In genomic region chr2:174775586-174775985, GRCh38 we compare ENCODE assay signal across 16 cellular contexts. TPM values are rescaled to one million over a fixed set of nuclear protein-coding genes. Genes with fewer than 3 reads are reported as not detected.
DNase-seq lines count a peak whose midpoint lies in the region; ATAC-seq and TF ChIP-seq lines count a peak whose summit lies in the region.
"Had no signal": no experiment of that assay in that cellular context is flagged by ENCODE, and none has a peak within 500 bp of the region (broad histone marks: within the 10 kb centered on the region; RNA-seq: fewer than 3 reads in every experiment).

No MANE protein-coding gene starts in this region.

- H3K4me3 ChIP-seq in mesendoderm (ENCODE audit: low read length): no peak overlapping the region
- H3K4me3 ChIP-seq: thoracic aorta had no signal

- no peak for DNase-seq in CD4-positive, alpha-beta T cell
- DNase-seq in HPDE6-E6E7 (ENCODE audit: extremely low spot score) (peak; percentile 32), mesendoderm (peak; percentile 80), GM10248 (ENCODE audit: extremely low spot score) (no peak), mucosa of gallbladder (ENCODE audit: low spot score) (no peak)
- no peak for DNase-seq in central memory CD8-positive, alpha-beta T cell (ENCODE audit: low spot score in 2 of 2)
- no peak for DNase-seq in activated T-cell treated with anti-CD3 and anti-CD28 coated beads, Interleukin-2, amount 50 U/mL, for 72 hours
- DNase-seq: activated effector memory CD4-positive, alpha-beta T cell treated with Interleukin-2 at 50 U/mL for 16 hours; kidney glomerular epithelial cell; NCI-H774; stimulated activated CD4-positive, alpha-beta T cell treated with anti-CD3 and anti-CD28 coated beads, Interleukin-4, amount 100 ng/mL, for 1 hour; WERI-Rb-1 had no signal

- H2BK15ac ChIP-seq in mesendoderm (replicated peaks; ENCODE audit: low read depth): no peak overlapping the region

- no peak overlapping the region for H4K5ac ChIP-seq in mesendoderm (ENCODE audit: low read length)

- H3K4ac ChIP-seq in mesendoderm (ENCODE audit: low read depth, low read length): no peak overlapping the region

- peak overlapping the region; percentile 1 for H3K27ac Mint-ChIP-seq in CD4-positive, alpha-beta T cell
- peak overlapping the region; percentile 16 for H3K27ac Mint-ChIP-seq in central memory CD8-positive, alpha-beta T cell (ENCODE audit: low read depth)
- H3K27ac Mint-ChIP-seq in activated T-cell treated with anti-CD3 and anti-CD28 coated beads, Interleukin-2, amount 50 U/mL, for 72 hours: no peak overlapping the region

- H3K4me1 Mint-ChIP-seq in CD4-positive, alpha-beta T cell (ENCODE audit: low read depth): peaks cover 61% of the 10 kb centered on the region
- H3K4me1 Mint-ChIP-seq in central memory CD8-positive, alpha-beta T cell: peaks cover 25% of the 10 kb centered on the region
- H3K4me1 Mint-ChIP-seq in activated T-cell treated with anti-CD3 and anti-CD28 coated beads, Interleukin-2, amount 50 U/mL, for 72 hours (ENCODE audit: low read depth): peaks cover 55% of the 10 kb centered on the region

- no peaks in the 10 kb centered on the region for H3K9me3 Mint-ChIP-seq in CD4-positive, alpha-beta T cell
- no peaks in the 10 kb centered on the region for H3K9me3 Mint-ChIP-seq in central memory CD8-positive, alpha-beta T cell
- no peaks in the 10 kb centered on the region for H3K9me3 Mint-ChIP-seq in activated T-cell treated with anti-CD3 and anti-CD28 coated beads, Interleukin-2, amount 50 U/mL, for 72 hours

- H3K79me2 ChIP-seq in mesendoderm (ENCODE audit: control insufficient read depth, insufficient read depth, low read length): no peaks in the 10 kb centered on the region
- H3K79me2 ChIP-seq: parathyroid adenoma had no signal

- H4K8ac ChIP-seq in mesendoderm (ENCODE audit: low read depth, low read length): no peak overlapping the region

- TF ChIP-seq CTCF in CD4-positive, alpha-beta T cell (IDR thresholded peaks at IDR 0.05): no peak
- no peak for TF ChIP-seq CTCF in GM10248 (IDR thresholded peaks at IDR 0.05; ENCODE audit: control extremely low read depth, extremely low read depth, low read depth, missing control alignments)

- no peak overlapping the region for H3K4me2 ChIP-seq in mesendoderm (ENCODE audit: low read length)

- H3K4me1 ChIP-seq in mesendoderm (ENCODE audit: control insufficient read depth, low read depth, low read length): peaks cover 26% of the 10 kb centered on the region

- no peaks in the 10 kb centered on the region for H3K9me3 ChIP-seq in CD4-positive, alpha-beta T cell (ENCODE audit: control insufficient read depth, low read length)
- H3K9me3 ChIP-seq: thoracic aorta had no signal

- H3K27ac ChIP-seq in CD4-positive, alpha-beta T cell (ENCODE audit: low read depth, low read length): no peak overlapping the region
- no peak overlapping the region for H3K27ac ChIP-seq in mesendoderm (ENCODE audit: low read depth, low read length)
- H3K27ac ChIP-seq: parathyroid adenoma, thoracic aorta, WERI-Rb-1 had no signal

- POLR2A ChIA-PET in CD4-positive, alpha-beta T cell (lab: Charles Lee): interaction anchor here (1.1 kb wide), 1 partner anchor 26 kb away, joined by 4 read pairs; no protein-coding TSS in a partner anchor
- POLR2A ChIA-PET in GM10248 (lab: Yijun Ruan, JAX): no interaction called here

- no peaks in the 10 kb centered on the region for H3K79me1 ChIP-seq in mesendoderm (ENCODE audit: low read length)

- no peaks in the 10 kb centered on the region for H3K36me3 ChIP-seq in mesendoderm (ENCODE audit: control insufficient read depth, insufficient read depth, low read length)
- H3K36me3 ChIP-seq: thoracic aorta, WERI-Rb-1 had no signal

- peak overlapping the region; percentile 34 for H2AK5ac ChIP-seq in mesendoderm (ENCODE audit: low read length)

- intact Hi-C loops in CD4-positive, alpha-beta T cell (cut with DNase I, micrococcal nuclease): loop anchor here in 1 of 2 experiments (10.0 kb wide), 1 partner anchor 229 kb away; the partner anchor contains the start of gene CHN1

- no CpG with 5 or more reads among the region's 5 CpGs for WGBS in mesendoderm (ENCODE audit: extremely low coverage, insufficient coverage, low lambda C conversion rate)

- H2BK5ac ChIP-seq in mesendoderm (ENCODE audit: low read length): peak overlapping the region; percentile 31

- no peak overlapping the region for H3K23ac ChIP-seq in mesendoderm (ENCODE audit: low read length)

- H3K36me3 Mint-ChIP-seq in CD4-positive, alpha-beta T cell (ENCODE audit: low read depth): no peaks in the 10 kb centered on the region
- H3K36me3 Mint-ChIP-seq in central memory CD8-positive, alpha-beta T cell (ENCODE audit: insufficient read depth): peaks cover 14% of the 10 kb centered on the region
- no peaks in the 10 kb centered on the region for H3K36me3 Mint-ChIP-seq in activated T-cell treated with anti-CD3 and anti-CD28 coated beads, Interleukin-2, amount 50 U/mL, for 72 hours (ENCODE audit: insufficient read depth in 2 of 2)

- no peaks in the 10 kb centered on the region for H3K27me3 Mint-ChIP-seq in CD4-positive, alpha-beta T cell
- no peaks in the 10 kb centered on the region for H3K27me3 Mint-ChIP-seq in central memory CD8-positive, alpha-beta T cell
- H3K27me3 Mint-ChIP-seq in activated T-cell treated with anti-CD3 and anti-CD28 coated beads, Interleukin-2, amount 50 U/mL, for 72 hours (ENCODE audit: low read depth): no peaks in the 10 kb centered on the region

- no peak for ATAC-seq in CD4-positive, alpha-beta T cell (ENCODE audit: poor library complexity)
- ATAC-seq in central memory CD8-positive, alpha-beta T cell (replicated peaks; ENCODE audit: extremely low read depth, poor library complexity, severe bottlenecking): no peak
- ATAC-seq in activated T-cell treated with anti-CD3 and anti-CD28 coated beads, Interleukin-2, amount 50 U/mL, for 72 hours (replicated peaks in 1 of 2): no peak
- ATAC-seq in GM18502 (IDR thresholded peaks at IDR 0.05; ENCODE audit: poor library complexity, unreplicated experiment): no peak
- ATAC-seq: HepG2 had no signal

- no peak overlapping the region for H3K4me3 Mint-ChIP-seq in CD4-positive, alpha-beta T cell
- H3K4me3 Mint-ChIP-seq in central memory CD8-positive, alpha-beta T cell: no peak overlapping the region
- H3K4me3 Mint-ChIP-seq in activated T-cell treated with anti-CD3 and anti-CD28 coated beads, Interleukin-2, amount 50 U/mL, for 72 hours: no peak overlapping the region

- H3K18ac ChIP-seq in mesendoderm (ENCODE audit: low read length): no peak overlapping the region

- H3K9ac ChIP-seq in mesendoderm (ENCODE audit: low read length): no peak overlapping the region
- H3K9ac ChIP-seq: parathyroid adenoma had no signal

- no peak overlapping the region for H2BK120ac ChIP-seq in mesendoderm (ENCODE audit: low read depth, low read length)

- H3K27me3 ChIP-seq in CD4-positive, alpha-beta T cell (ENCODE audit: control insufficient read depth, insufficient read depth, low read length): no peaks in the 10 kb centered on the region
- no peaks in the 10 kb centered on the region for H3K27me3 ChIP-seq in mesendoderm (ENCODE audit: insufficient read depth, low read length, poor library complexity)

- peak overlapping the region; percentile 22 for H3K56ac ChIP-seq in mesendoderm (ENCODE audit: low read length)

- CTCF ChIA-PET in CD4-positive, alpha-beta T cell (lab: Charles Lee): interaction anchor here (1.3 to 1.8 kb wide), 2 partner anchors 18 to 27 kb away, joined by 3 to 7 read pairs; no protein-coding TSS in a partner anchor
- CTCF ChIA-PET in GM10248 (lab: Yijun Ruan, JAX): interaction anchor here (0.7 to 3.7 kb wide), 5 partner anchors 11 to 76 kb away, joined by 3 to 12 read pairs (median 3); partner anchors contain the start of gene CHRNA1

RNA-seq across cellular contexts. Expression of gene CHRNA1, which starts 11.3 kb away (rescaled TPM):
- total RNA-seq in CD4-positive, alpha-beta T cell: under 1 TPM; 0.17 to 0.19 TPM
- 5.7 TPM for polyA plus RNA-seq in mesendoderm (2013, experiment 1 of 2)
- 5.2 TPM for polyA plus RNA-seq in mesendoderm (2013, experiment 2 of 2)
- not detected for total RNA-seq in activated T-cell treated with anti-CD3 and anti-CD28 coated beads, Interleukin-2, amount 50 U/mL, for 72 hours
- total RNA-seq in mucosa of gallbladder: not detected
- total RNA-seq: HepG2 had no signal
- polyA plus RNA-seq: HepG2 had no signal

Comparison
In these comparisons a context has a peak if more than half of its experiments do, and no peak if none do; other contexts are left out.
1. DNase-seq: peak in HPDE6-E6E7 (single experiment) and mesendoderm (single experiment); none in CD4-positive, alpha-beta T cell (0 of 10), central memory CD8-positive, alpha-beta T cell (0 of 2), activated T-cell treated with anti-CD3 and anti-CD28 coated beads, Interleukin-2, amount 50 U/mL, for 72 hours (0 of 2), GM10248 (single experiment) and mucosa of gallbladder (single experiment).